Comparison of ENCODE assay signal across 9 cellular contexts in the genomic region with DNA sequence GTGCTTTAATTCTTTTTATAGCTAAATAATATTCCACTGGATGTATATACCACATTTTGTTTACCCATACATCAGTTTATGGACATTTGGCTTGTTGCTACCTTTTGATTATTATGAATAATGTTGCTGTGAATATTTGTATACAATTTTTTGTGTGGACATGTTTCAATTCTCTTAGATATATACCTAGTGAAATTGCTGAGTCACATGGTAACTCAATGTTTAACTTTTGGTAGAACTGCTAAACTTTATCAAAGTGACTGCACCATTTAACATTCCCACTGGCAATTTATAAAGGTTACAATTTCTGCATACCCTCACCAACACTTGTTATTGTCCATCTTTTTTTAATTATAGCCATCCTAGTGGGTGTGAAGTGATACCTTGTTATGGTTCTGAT. TPM values are rescaled to one million over a fixed set of nuclear protein-coding genes. Genes with fewer than 3 reads are reported as not detected.
"Had no signal": no experiment of that assay in that cellular context is flagged by ENCODE, and none has a peak within 500 bp of the region (broad histone marks: within the 10 kb centered on the region; RNA-seq: fewer than 3 reads in every experiment).

No MANE protein-coding gene starts in this region.

- H3K4me1 ChIP-seq: HAP-1 had no signal

- H3K4me2 ChIP-seq: KMS-11 had no signal

- ATAC-seq: HCT116 had no signal

- H3K9ac ChIP-seq: GM23248, KMS-11 had no signal

- H2AFZ ChIP-seq: GM23248 had no signal

- H3K4me3 ChIP-seq: GM23248, HAP-1 had no signal

- DNase-seq: GM23248, GOT3, H7, HFFc6, KBM-7 had no signal

- H3K36me3 ChIP-seq: HAP-1 had no signal

- H3K27ac ChIP-seq: GM23248, HL-60, KMS-11 had no signal

RNA-seq across cellular contexts. Expression of a gene that starts 22.1 kb away (rescaled TPM):
- total RNA-seq: GM23248, H7 had no signal
